20 cellular contexts compared by ENCODE assay signal in genomic region chr3:197174927-197175326, GRCh38.
"Had no signal": no experiment of that assay in that cellular context is flagged by ENCODE, and none has a peak within 500 bp of the region (broad histone marks: within the 10 kb centered on the region; RNA-seq: fewer than 3 reads in every experiment).

No MANE protein-coding gene starts in this region.

- FAIRE-seq: TTC549 had no signal

- H3K27me3 ChIP-seq: colonic mucosa, right atrium auricular region, tibial nerve, uterus had no signal

- H3K9me3 ChIP-seq: colonic mucosa, right atrium auricular region, tibial nerve, uterus had no signal

- H3K4me1 ChIP-seq: colonic mucosa, right atrium auricular region, uterus had no signal

- H3K36me3 ChIP-seq: colonic mucosa, right atrium auricular region, tibial nerve, uterus had no signal

- H3K4me3 ChIP-seq: colonic mucosa, right atrium auricular region, tibial nerve, uterus had no signal

- ATAC-seq: activated CD8-positive, alpha-beta T cell treated with anti-CD3 and anti-CD28 coated beads for 36 hours; activated T-cell treated with anti-CD3 and anti-CD28 coated beads, Interleukin-2, amount 50 U/mL, for 72 hours; WTC11 had no signal

- H3K27ac ChIP-seq: colonic mucosa, right atrium auricular region, tibial nerve, uterus had no signal

- DNase-seq: activated CD4-positive, alpha-beta T cell treated with anti-CD3 and anti-CD28 coated beads for 4 hours; activated CD8-positive, alpha-beta memory T cell treated with anti-CD3 and anti-CD28 coated beads, Interleukin-2, amount 50 U/mL, for 4 hours; activated CD8-positive, alpha-beta T cell treated with anti-CD3 and anti-CD28 coated beads for 36 hours; activated gamma-delta T cell; activated T-cell treated with anti-CD3 and anti-CD28 coated beads, Interleukin-2, amount 50 U/mL, for 72 hours; amniotic stem cell; caudate nucleus; colonic mucosa; foreskin fibroblast; kidney glomerular epithelial cell; nucleus accumbens; stimulated activated CD4-positive, alpha-beta T cell treated with anti-CD3 and anti-CD28 coated beads, Interleukin-15, amount 100 ng/mL, for 24 hours; stimulated activated CD4-positive, alpha-beta T cell treated with anti-CD3 and anti-CD28 coated beads, Interleukin-4, amount 100 ng/mL, for 1 hour; stimulated activated naive CD4-positive, alpha-beta T cell; substantia nigra; uterus had no signal
